In genomic region chr3:69250014-69250413, GRCh38 we compare ENCODE assay signal across 9 cellular contexts.
A peak's percentile ranks its signal among the peaks of the same experiment; 100 is the strongest.
DNase-seq lines count a peak whose midpoint lies in the region; ATAC-seq lines count a peak whose summit lies in the region.
"Had no signal": no experiment of that assay in that cellular context is flagged by ENCODE, and none has a peak within 500 bp of the region (broad histone marks: within the 10 kb centered on the region; RNA-seq: fewer than 3 reads in every experiment).

No MANE protein-coding gene starts in this region.

- H3K36me3 Mint-ChIP-seq in T-helper 17 cell (ENCODE audit: low read depth) = no peaks in the 10 kb centered on the region

- DNase-seq in Ammon's horn (ENCODE audit: low spot score) = peak; percentile 77
- peak in 2 of 3 donors; percentile 6 to 25 for DNase-seq in T-helper 17 cell
- DNase-seq in substantia nigra (lab: John Stamatoyannopoulos, UW) = peak in 39 of 49 donors; percentile 2 to 79 (median 23)
- DNase-seq in HPDE6-E6E7 (ENCODE audit: extremely low spot score) = no peak

- peak overlapping the region in 1 of 2 donors; percentile 51 for H3K9ac ChIP-seq in mucosa of rectum (ENCODE audit: low read depth in 1 of 2, low read length in 2 of 2)

- H3K4me1 ChIP-seq in mucosa of rectum (ENCODE audit: control insufficient read depth in 2 of 2, insufficient read depth in 2 of 2, low read length in 2 of 2) = peaks cover 0 to 5% of the 10 kb centered on the region in 2 donors

- no peaks in the 10 kb centered on the region for H3K27me3 ChIP-seq in mucosa of rectum (ENCODE audit: control insufficient read depth in 2 of 2, insufficient read depth in 2 of 2, low read length in 2 of 2)

- no peaks in the 10 kb centered on the region for H3K36me3 ChIP-seq in mucosa of rectum (ENCODE audit: control insufficient read depth in 2 of 2, insufficient read depth in 2 of 2, low read length in 2 of 2)

- peak overlapping the region; percentile 75 for H3K4me3 Mint-ChIP-seq in T-helper 17 cell

- peak overlapping the region; percentile 41 for H3K27ac ChIP-seq in cingulate gyrus (ENCODE audit: low read depth, low read length)
- peak overlapping the region; percentile 13 to 41 for H3K27ac ChIP-seq in mucosa of rectum (ENCODE audit: low read depth in 2 of 2, low read length in 2 of 2)
- peak overlapping the region; percentile 80 for H3K27ac ChIP-seq in substantia nigra (ENCODE audit: low read depth, low read length, poor library complexity, severe bottlenecking)
- H3K27ac ChIP-seq: SK-N-MC had no signal

- peak overlapping the region; percentile 83 for H3K27ac Mint-ChIP-seq in T-helper 17 cell

- H3K27me3 Mint-ChIP-seq in T-helper 17 cell = no peaks in the 10 kb centered on the region

- H3K4me1 Mint-ChIP-seq in T-helper 17 cell = peaks cover 12% of the 10 kb centered on the region

- peak overlapping the region; percentile 64 to 74 for H3K4me3 ChIP-seq in mucosa of rectum (ENCODE audit: low read length in 2 of 2)
- H3K4me3 ChIP-seq: SK-N-MC had no signal

- H3K9me3 ChIP-seq in T-helper 17 cell (ENCODE audit: control insufficient read depth, low read length, poor library complexity, severe bottlenecking) (no peaks in the 10 kb centered on the region), mucosa of rectum (ENCODE audit: control insufficient read depth in 2 of 2, low read length in 2 of 2) (no peaks in the 10 kb centered on the region)

- ATAC-seq in T-helper 17 cell = peak; percentile 89
- ATAC-seq in HG02970 (IDR thresholded peaks at IDR 0.05; ENCODE audit: low FRiP score, unreplicated experiment) = no peak
- no peak for ATAC-seq in HG02852 (IDR thresholded peaks at IDR 0.05; ENCODE audit: unreplicated experiment)

Comparison
In these comparisons a context has a peak if more than half of its experiments do, and no peak if none do; other contexts are left out.
1. H3K27ac ChIP-seq: peak in every context shown above with its lines; median percentile 80 in substantia nigra; 41 in cingulate gyrus; 27 in mucosa of rectum.